In genomic region chr7:134892002-134892693, GRCh38 we compare ENCODE assay signal across 10 cellular contexts.
DNase-seq lines count a peak whose midpoint lies in the region; ATAC-seq and TF ChIP-seq lines count a peak whose summit lies in the region.
"Had no signal": no experiment of that assay in that cellular context is flagged by ENCODE, and none has a peak within 500 bp of the region (broad histone marks: within the 10 kb centered on the region; RNA-seq: fewer than 3 reads in every experiment).

No MANE protein-coding gene starts in this region.

- 60 to 68% methylated on average over 10 of the region's 10 CpGs for WGBS in ectodermal cell, 2 experiments
- 86% methylated on average over 10 of the region's 10 CpGs for WGBS in thymus

- intact Hi-C loops in lower lobe of right lung (cut with DNase I), result no loop called here

- H3K9me3 ChIP-seq in ectodermal cell (ENCODE audit: control insufficient read depth, low read length) (peaks cover 2% of the 10 kb centered on the region), lower lobe of right lung (peaks cover 13% of the 10 kb centered on the region), thymus (ENCODE audit: control insufficient read depth) (peaks cover 3% of the 10 kb centered on the region)

- peak; percentile 31 to 66 for ATAC-seq in lower lobe of right lung
- ATAC-seq in GM18858 (IDR thresholded peaks at IDR 0.05; ENCODE audit: unreplicated experiment), result no peak

- TF ChIP-seq CTCF in LNCaP clone FGC (IDR thresholded peaks at IDR 0.05; ENCODE audit: control insufficient read depth, extremely low read depth, insufficient read depth) (no peak), lower lobe of right lung (IDR thresholded peaks at IDR 0.05) (no peak)

- H3K4me1 ChIP-seq in ectodermal cell (ENCODE audit: control insufficient read depth, insufficient read depth, low read length), result peaks cover 12% of the 10 kb centered on the region
- peaks cover 19% of the 10 kb centered on the region for H3K4me1 ChIP-seq in lower lobe of right lung
- H3K4me1 ChIP-seq in thymus (ENCODE audit: control insufficient read depth, insufficient read depth, low read length), result no peaks in the 10 kb centered on the region

- DNase-seq in LNCaP clone FGC (ENCODE audit: low read depth) (no peak), lower lobe of right lung (no peak), NCI-H128 (lab: John Stamatoyannopoulos, UW; ENCODE audit: unreplicated experiment) (no peak), cerebellar cortex (ENCODE audit: low spot score) (no peak)
- DNase-seq in activated CD4-positive, alpha-beta T cell treated with anti-CD3 and anti-CD28 coated beads for 48 hours, result no peak
- DNase-seq: T-helper 1 cell had no signal

- H3K27ac ChIP-seq in ectodermal cell (ENCODE audit: insufficient read depth, low read depth, low read length, poor library complexity, severe bottlenecking) (peak overlapping the region; percentile 65), lower lobe of right lung (peak overlapping the region; percentile 72), thymus (ENCODE audit: low read depth) (no peak overlapping the region)
- H3K27ac ChIP-seq: HL-60 had no signal

- H3K27me3 ChIP-seq in ectodermal cell (ENCODE audit: control insufficient read depth, insufficient read depth, low read length, poor library complexity, severe bottlenecking), result no peaks in the 10 kb centered on the region
- peaks cover 5% of the 10 kb centered on the region for H3K27me3 ChIP-seq in lower lobe of right lung (ENCODE audit: low read depth)
- H3K27me3 ChIP-seq in thymus (ENCODE audit: control insufficient read depth, insufficient read depth), result no peaks in the 10 kb centered on the region

- peak overlapping the region; percentile 75 for H3K4me3 ChIP-seq in LNCaP clone FGC (ENCODE audit: low read depth, low read length)
- H3K4me3 ChIP-seq in ectodermal cell (ENCODE audit: insufficient read depth, low read depth, low read length), result peak overlapping the region; percentile 56
- peak overlapping the region; percentile 52 for H3K4me3 ChIP-seq in lower lobe of right lung
- H3K4me3 ChIP-seq in thymus (ENCODE audit: low read length), result peak overlapping the region; percentile 16

- H3K36me3 ChIP-seq in ectodermal cell (ENCODE audit: control insufficient read depth, insufficient read depth, low read length), result peaks cover 5% of the 10 kb centered on the region
- no peaks in the 10 kb centered on the region for H3K36me3 ChIP-seq in lower lobe of right lung
- no peaks in the 10 kb centered on the region for H3K36me3 ChIP-seq in thymus (ENCODE audit: control insufficient read depth, insufficient read depth)

Comparison
In these comparisons a context has a peak if more than half of its experiments do, and no peak if none do; other contexts are left out.
1. H3K4me3 ChIP-seq: peak in every context shown above with its lines; median percentile 75 in LNCaP clone FGC; 56 in ectodermal cell; 52 in lower lobe of right lung; 16 in thymus.